ENCODE assay signal across 8 cellular contexts in the genomic region with DNA sequence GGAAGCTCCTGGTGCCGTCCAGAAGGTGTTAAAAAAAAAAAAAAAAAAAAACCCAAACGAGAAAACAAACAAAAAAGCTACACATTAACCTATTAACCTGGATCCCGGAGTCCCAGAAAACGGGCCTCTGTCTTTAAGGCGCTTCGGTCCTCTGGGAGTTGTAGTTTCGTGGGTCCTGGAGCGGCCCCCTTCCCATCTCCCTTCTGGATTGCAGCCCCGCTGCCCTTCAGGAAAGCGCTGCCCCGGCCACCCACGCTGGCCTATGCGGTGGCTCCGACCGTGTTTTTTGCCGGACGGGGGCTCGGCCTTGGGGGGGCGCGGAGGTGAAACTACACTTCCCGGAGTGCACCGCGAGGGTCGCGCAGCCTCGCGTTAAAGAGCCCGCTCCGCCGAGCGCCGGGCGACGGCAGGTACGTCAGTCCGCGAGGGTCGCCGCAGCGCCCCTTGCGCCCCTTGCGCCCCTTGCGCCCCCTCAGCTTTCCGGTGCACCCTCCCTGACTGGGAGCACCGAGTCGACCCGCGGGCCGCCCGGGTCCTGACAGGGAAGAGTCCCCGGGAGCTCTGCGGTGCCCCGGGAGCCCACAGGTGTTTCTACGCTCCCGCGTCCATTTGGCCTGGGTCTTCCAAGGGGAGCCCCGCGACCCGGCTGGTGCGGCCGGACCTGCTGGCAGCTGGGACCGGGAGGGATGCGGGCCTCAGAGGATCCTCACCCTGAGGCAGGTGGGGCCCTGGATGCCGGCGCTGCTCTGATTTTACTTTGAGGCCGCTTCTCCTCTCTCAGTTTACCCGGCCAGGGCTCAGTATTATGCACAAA. TPM values are rescaled to one million over a fixed set of nuclear protein-coding genes. Genes with fewer than 3 reads are reported as not detected.
A peak's percentile ranks its signal among the peaks of the same experiment; 100 is the strongest.
DNase-seq lines count a peak whose midpoint lies in the region; ATAC-seq and TF ChIP-seq lines count a peak whose summit lies in the region.

A gene (plus strand): TSS at position 375 of the 814 bp plus-strand sequence. CDS start 8,596 bp downstream, outside the sequence.

- ATAC-seq in HG02678 (IDR thresholded peaks at IDR 0.05; ENCODE audit: unreplicated experiment) = peak; percentile 87
- ATAC-seq in central memory CD8-positive, alpha-beta T cell (replicated peaks; ENCODE audit: extremely low read depth, poor library complexity, severe bottlenecking) = peak; percentile 89

- no peaks in the 10 kb centered on the region for H3K27me3 Mint-ChIP-seq in central memory CD8-positive, alpha-beta T cell

- H3K27ac Mint-ChIP-seq in central memory CD8-positive, alpha-beta T cell (ENCODE audit: low read depth) = peak within 1 kb of the TSS; percentile 49

- TF ChIP-seq CTCF in kidney epithelial cell (IDR thresholded peaks at IDR 0.05; ENCODE audit: insufficient read depth, low read length, poor library complexity, severe bottlenecking) = no peak

- DNase-seq in NCI-H1417 (lab: John Stamatoyannopoulos, UW) (peak; percentile 40 to 93 (median 92)), NCI-H1417 treated with DMSO at 0.1 percent for 48 hours (lab: John Stamatoyannopoulos, UW) (no peak), NCI-H146 (lab: John Stamatoyannopoulos, UW) (peak; percentile 81), kidney epithelial cell (ENCODE audit: low read depth) (no peak)
- peak; percentile 35 to 51 (median 47) for DNase-seq in activated CD4-positive, CD25-positive, alpha-beta regulatory T cell (lab: John Stamatoyannopoulos, UW)
- peak; percentile 60 to 64 for DNase-seq in central memory CD8-positive, alpha-beta T cell (ENCODE audit: low spot score in 2 of 2)
- DNase-seq in stimulated activated CD4-positive, alpha-beta T cell treated with anti-CD3 and anti-CD28 coated beads, Interleukin-15, amount 100 ng/mL, for 48 hours (ENCODE audit: low read depth in 2 of 2) = peak; percentile 24 to 38

- H3K36me3 Mint-ChIP-seq in central memory CD8-positive, alpha-beta T cell (ENCODE audit: insufficient read depth) = peaks cover 4% of the 10 kb centered on the region

- peak within 1 kb of the TSS; percentile 88 for H3K4me3 Mint-ChIP-seq in central memory CD8-positive, alpha-beta T cell

- no peaks in the 10 kb centered on the region for H3K9me3 Mint-ChIP-seq in central memory CD8-positive, alpha-beta T cell

- peak within 1 kb of the TSS; percentile 77 for H3K4me3 ChIP-seq in kidney epithelial cell (ENCODE audit: low read depth, low read length)

- H3K4me1 Mint-ChIP-seq in central memory CD8-positive, alpha-beta T cell = peaks cover 18% of the 10 kb centered on the region

- no peaks in the 10 kb centered on the region for H3K27me3 ChIP-seq in kidney epithelial cell (ENCODE audit: control insufficient read depth, insufficient read depth, low read length)

- H3K36me3 ChIP-seq in kidney epithelial cell (ENCODE audit: control insufficient read depth, insufficient read depth, low read length) = no peaks in the 10 kb centered on the region

RNA-seq across cellular contexts. Expression of the gene that starts here (rescaled TPM):
- 19.9 and 23.2 TPM in 2 replicates for total RNA-seq in kidney epithelial cell

Comparison
In these comparisons a context has a peak if more than half of its experiments do, and no peak if none do; other contexts are left out.
1. DNase-seq: peak in NCI-H1417 (3 of 3), NCI-H146 (single experiment), activated CD4-positive, CD25-positive, alpha-beta regulatory T cell (4 of 4), central memory CD8-positive, alpha-beta T cell (2 of 2) and stimulated activated CD4-positive, alpha-beta T cell treated with anti-CD3 and anti-CD28 coated beads, Interleukin-15, amount 100 ng/mL, for 48 hours (2 of 2); none in NCI-H1417 treated with DMSO at 0.1 percent for 48 hours (single experiment) and kidney epithelial cell (single experiment).